8 cellular contexts compared by ENCODE assay signal in genomic region chr13:112510002-112510780, GRCh38.
DNase-seq lines count a peak whose midpoint lies in the region; ATAC-seq and TF ChIP-seq lines count a peak whose summit lies in the region.

No MANE protein-coding gene starts in this region.

- H3K9ac ChIP-seq in fibroblast of lung (ENCODE audit: insufficient read depth, low read length): no peak overlapping the region

- H3K4me1 ChIP-seq in fibroblast of lung (ENCODE audit: control insufficient read depth, extremely low read depth, insufficient read depth, low read length): no peaks in the 10 kb centered on the region

- DNase-seq in Daoy (ENCODE audit: low read depth): peak; percentile 17
- peak; percentile 72 for DNase-seq in HuH-7 (ENCODE audit: low spot score)
- DNase-seq in RKO (ENCODE audit: low spot score): peak; percentile 75
- peak; percentile 69 to 76 for DNase-seq in fibroblast of lung (ENCODE audit: low read depth in 2 of 2)
- peak; percentile 41 for DNase-seq in non-pigmented ciliary epithelial cell (ENCODE audit: low read depth)
- DNase-seq in mesenteric fat pad (ENCODE audit: low spot score): no peak

- no peak for ATAC-seq in HG03442 (IDR thresholded peaks at IDR 0.05; ENCODE audit: unreplicated experiment)
- no peak for ATAC-seq in GM19467 (IDR thresholded peaks at IDR 0.05; ENCODE audit: unreplicated experiment)

- no peak overlapping the region for H3K27ac ChIP-seq in fibroblast of lung (ENCODE audit: insufficient read depth, low read length)

- no peak overlapping the region for H3K4me3 ChIP-seq in fibroblast of lung (replicated peaks in 1 of 4; ENCODE audit: control extremely low read depth in 1 of 4, insufficient read depth in 1 of 4, low read depth in 3 of 4, low read length in 4 of 4)

- H3K9me3 ChIP-seq in fibroblast of lung (ENCODE audit: control insufficient read depth, insufficient read depth, low read depth, low read length): no peaks in the 10 kb centered on the region

- no peak overlapping the region for H3K4me2 ChIP-seq in fibroblast of lung (ENCODE audit: extremely low read depth, insufficient read depth, low read length)

- no peaks in the 10 kb centered on the region for H4K20me1 ChIP-seq in fibroblast of lung (ENCODE audit: control insufficient read depth, extremely low read depth, insufficient read depth, low read length)

- no peak overlapping the region for H2AFZ ChIP-seq in fibroblast of lung (ENCODE audit: low read length)

- H3K79me2 ChIP-seq in fibroblast of lung (ENCODE audit: control insufficient read depth, insufficient read depth, low read length): no peaks in the 10 kb centered on the region

- peak; percentile 59 to 67 for TF ChIP-seq CTCF in fibroblast of lung (conservative IDR thresholded peaks at IDR 0.05 in 1 of 2, IDR thresholded peaks at IDR 0.05 in 1 of 2; ENCODE audit: low read depth in 1 of 2, low read length in 2 of 2)

- no peaks in the 10 kb centered on the region for H3K27me3 ChIP-seq in fibroblast of lung (ENCODE audit: control insufficient read depth, insufficient read depth, low read length)

- H3K36me3 ChIP-seq in fibroblast of lung (ENCODE audit: control insufficient read depth, insufficient read depth, low read length): peaks cover 2% of the 10 kb centered on the region
